ENCODE assay signal across 8 cellular contexts in the genomic region with DNA sequence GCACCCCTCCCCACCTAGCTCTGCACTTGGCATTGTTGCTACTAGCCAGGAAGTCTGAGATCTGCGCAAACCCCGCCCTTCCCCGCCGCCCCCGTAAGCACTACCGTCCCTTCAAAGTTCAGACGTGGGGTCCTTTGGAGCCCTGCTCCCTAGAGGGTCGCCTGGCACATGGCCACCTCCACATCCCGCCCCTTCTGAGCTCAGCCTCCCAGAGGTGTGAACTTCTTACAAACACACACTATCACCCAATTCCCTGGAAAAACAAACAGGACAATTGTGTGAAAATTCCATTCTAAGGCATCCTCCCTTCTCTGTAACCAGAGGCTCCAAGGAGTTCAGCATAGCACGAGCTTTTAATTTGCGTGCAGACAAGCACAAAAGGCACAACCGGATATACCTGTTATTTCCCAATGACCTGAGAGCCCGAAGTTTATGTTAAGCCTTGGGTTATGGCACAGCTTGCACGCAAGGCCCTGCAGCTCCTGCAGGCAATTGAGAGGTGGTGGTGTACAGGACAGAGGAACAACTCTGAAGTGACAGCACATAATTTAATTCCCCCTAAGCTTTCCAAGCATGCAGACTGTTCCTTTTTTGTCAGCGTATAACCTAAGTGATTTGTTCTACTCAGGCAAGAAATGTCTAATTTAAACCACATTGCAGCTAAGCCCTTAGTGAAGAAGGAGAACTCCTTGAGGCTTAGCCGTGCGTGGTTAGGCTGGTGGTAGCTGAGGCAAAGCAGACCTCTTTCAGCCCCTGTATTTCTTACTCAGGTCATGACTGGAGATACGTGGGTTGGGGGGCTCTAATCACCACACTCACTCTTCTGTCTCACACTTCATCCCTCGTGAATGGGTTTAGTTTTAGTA. TPM values are rescaled to one million over a fixed set of nuclear protein-coding genes. Genes with fewer than 3 reads are reported as not detected.
DNase-seq lines count a peak whose midpoint lies in the region; ATAC-seq, FAIRE-seq and TF ChIP-seq lines count a peak whose summit lies in the region.

No MANE protein-coding gene starts in this region.

- CTCF ChIA-PET in WTC11 (lab: Charles Lee) = interaction anchor here (0.7 to 6.1 kb wide), 7 partner anchors 11 to 137 kb away, joined by 3 to 49 read pairs (median 4); a partner anchor contains a TSS

- ATAC-seq in HG02798 (IDR thresholded peaks at IDR 0.05; ENCODE audit: poor library complexity, unreplicated experiment) = peak; percentile 49
- peak; percentile 11; the same call in 1 of the 2 replicates for ATAC-seq in WTC11

- no peaks in the 10 kb centered on the region for H3K36me3 Mint-ChIP-seq in WTC11

- no peak overlapping the region for H3K9ac ChIP-seq in kidney (ENCODE audit: low read length in 2 of 2)

- H3K4me1 Mint-ChIP-seq in WTC11 = peaks cover 86% of the 10 kb centered on the region

- H3K27me3 Mint-ChIP-seq in WTC11 (ENCODE audit: low read depth) = peaks cover 88% of the 10 kb centered on the region

- DNase-seq in EH (ENCODE audit: low read depth) (peak; percentile 19), WTC11 (ENCODE audit: low spot score) (no peak), kidney (no peak), iPS-NIHi7 (ENCODE audit: extremely low spot score) (no peak), NCI-H1105 (lab: John Stamatoyannopoulos, UW) (no peak), substantia nigra (lab: John Stamatoyannopoulos, UW) (no peak), superior temporal gyrus (ENCODE audit: extremely low spot score) (no peak)

- no peak overlapping the region for H3K4me3 ChIP-seq in kidney (ENCODE audit: low read length in 2 of 2)

- no peak overlapping the region for H3K27ac Mint-ChIP-seq in WTC11

- peak overlapping the region; percentile 16 to 64 for H3K27ac ChIP-seq in kidney (ENCODE audit: low read depth in 2 of 2, low read length in 2 of 2)
- no peak overlapping the region for H3K27ac ChIP-seq in substantia nigra (ENCODE audit: low read depth, low read length, poor library complexity, severe bottlenecking)

- peaks cover 16 to 21% of the 10 kb centered on the region in 2 donors for H3K4me1 ChIP-seq in kidney (ENCODE audit: control insufficient read depth in 1 of 2, insufficient read depth in 1 of 2, low read depth in 1 of 2, low read length in 2 of 2)

- H3K4me3 Mint-ChIP-seq in WTC11 = no peak overlapping the region

- H3K9me3 Mint-ChIP-seq in WTC11 = no peaks in the 10 kb centered on the region

- H3K9me3 ChIP-seq in kidney (ENCODE audit: control insufficient read depth in 1 of 2, low read length in 2 of 2) = no peaks in the 10 kb centered on the region

- TF ChIP-seq CTCF in WTC11 (IDR thresholded peaks at IDR 0.05) (no peak), kidney (IDR thresholded peaks at IDR 0.05; ENCODE audit: borderline replicate concordance, extremely low read depth, insufficient read depth) (no peak)

- H3K36me3 ChIP-seq in kidney (ENCODE audit: control insufficient read depth in 1 of 2, insufficient read depth in 2 of 2, low read length in 2 of 2) = no peaks in the 10 kb centered on the region

- no peak for FAIRE-seq in kidney (lab: Jason Lieb, UNC)

- POLR2A ChIA-PET in WTC11 (lab: Charles Lee) = interaction anchor here (0.5 to 1.0 kb wide), 2 partner anchors 10 to 65 kb away, joined by 4 read pairs; no protein-coding TSS in a partner anchor

- intact Hi-C loops in kidney (cut with DNase I) = no loop called here

TF ChIP-seq in WTC11, 78 proteins besides CTCF, POLR2A, EP300 and RAD21 (continues in another document):
- TF ChIP-seq KAT7 (CRISPR knock-in tag; IDR thresholded peaks at IDR 0.05; ENCODE audit: borderline replicate concordance) = no peak
- no peak for TF ChIP-seq GTF2I (CRISPR knock-in tag; conservative IDR thresholded peaks at IDR 0.05)
- TF ChIP-seq NR2C2 (CRISPR knock-in tag; IDR thresholded peaks at IDR 0.05) = no peak
- TF ChIP-seq, protein P1, sequence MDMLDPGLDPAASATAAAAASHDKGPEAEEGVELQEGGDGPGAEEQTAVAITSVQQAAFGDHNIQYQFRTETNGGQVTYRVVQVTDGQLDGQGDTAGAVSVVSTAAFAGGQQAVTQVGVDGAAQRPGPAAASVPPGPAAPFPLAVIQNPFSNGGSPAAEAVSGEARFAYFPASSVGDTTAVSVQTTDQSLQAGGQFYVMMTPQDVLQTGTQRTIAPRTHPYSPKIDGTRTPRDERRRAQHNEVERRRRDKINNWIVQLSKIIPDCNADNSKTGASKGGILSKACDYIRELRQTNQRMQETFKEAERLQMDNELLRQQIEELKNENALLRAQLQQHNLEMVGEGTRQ (CRISPR knock-in tag; IDR thresholded peaks at IDR 0.05) = no peak
- TF ChIP-seq, protein P2, sequence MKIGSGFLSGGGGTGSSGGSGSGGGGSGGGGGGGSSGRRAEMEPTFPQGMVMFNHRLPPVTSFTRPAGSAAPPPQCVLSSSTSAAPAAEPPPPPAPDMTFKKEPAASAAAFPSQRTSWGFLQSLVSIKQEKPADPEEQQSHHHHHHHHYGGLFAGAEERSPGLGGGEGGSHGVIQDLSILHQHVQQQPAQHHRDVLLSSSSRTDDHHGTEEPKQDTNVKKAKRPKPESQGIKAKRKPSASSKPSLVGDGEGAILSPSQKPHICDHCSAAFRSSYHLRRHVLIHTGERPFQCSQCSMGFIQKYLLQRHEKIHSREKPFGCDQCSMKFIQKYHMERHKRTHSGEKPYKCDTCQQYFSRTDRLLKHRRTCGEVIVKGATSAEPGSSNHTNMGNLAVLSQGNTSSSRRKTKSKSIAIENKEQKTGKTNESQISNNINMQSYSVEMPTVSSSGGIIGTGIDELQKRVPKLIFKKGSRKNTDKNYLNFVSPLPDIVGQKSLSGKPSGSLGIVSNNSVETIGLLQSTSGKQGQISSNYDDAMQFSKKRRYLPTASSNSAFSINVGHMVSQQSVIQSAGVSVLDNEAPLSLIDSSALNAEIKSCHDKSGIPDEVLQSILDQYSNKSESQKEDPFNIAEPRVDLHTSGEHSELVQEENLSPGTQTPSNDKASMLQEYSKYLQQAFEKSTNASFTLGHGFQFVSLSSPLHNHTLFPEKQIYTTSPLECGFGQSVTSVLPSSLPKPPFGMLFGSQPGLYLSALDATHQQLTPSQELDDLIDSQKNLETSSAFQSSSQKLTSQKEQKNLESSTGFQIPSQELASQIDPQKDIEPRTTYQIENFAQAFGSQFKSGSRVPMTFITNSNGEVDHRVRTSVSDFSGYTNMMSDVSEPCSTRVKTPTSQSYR (CRISPR knock-in tag; IDR thresholded peaks at IDR 0.05) = no peak
- TF ChIP-seq, protein P3, sequence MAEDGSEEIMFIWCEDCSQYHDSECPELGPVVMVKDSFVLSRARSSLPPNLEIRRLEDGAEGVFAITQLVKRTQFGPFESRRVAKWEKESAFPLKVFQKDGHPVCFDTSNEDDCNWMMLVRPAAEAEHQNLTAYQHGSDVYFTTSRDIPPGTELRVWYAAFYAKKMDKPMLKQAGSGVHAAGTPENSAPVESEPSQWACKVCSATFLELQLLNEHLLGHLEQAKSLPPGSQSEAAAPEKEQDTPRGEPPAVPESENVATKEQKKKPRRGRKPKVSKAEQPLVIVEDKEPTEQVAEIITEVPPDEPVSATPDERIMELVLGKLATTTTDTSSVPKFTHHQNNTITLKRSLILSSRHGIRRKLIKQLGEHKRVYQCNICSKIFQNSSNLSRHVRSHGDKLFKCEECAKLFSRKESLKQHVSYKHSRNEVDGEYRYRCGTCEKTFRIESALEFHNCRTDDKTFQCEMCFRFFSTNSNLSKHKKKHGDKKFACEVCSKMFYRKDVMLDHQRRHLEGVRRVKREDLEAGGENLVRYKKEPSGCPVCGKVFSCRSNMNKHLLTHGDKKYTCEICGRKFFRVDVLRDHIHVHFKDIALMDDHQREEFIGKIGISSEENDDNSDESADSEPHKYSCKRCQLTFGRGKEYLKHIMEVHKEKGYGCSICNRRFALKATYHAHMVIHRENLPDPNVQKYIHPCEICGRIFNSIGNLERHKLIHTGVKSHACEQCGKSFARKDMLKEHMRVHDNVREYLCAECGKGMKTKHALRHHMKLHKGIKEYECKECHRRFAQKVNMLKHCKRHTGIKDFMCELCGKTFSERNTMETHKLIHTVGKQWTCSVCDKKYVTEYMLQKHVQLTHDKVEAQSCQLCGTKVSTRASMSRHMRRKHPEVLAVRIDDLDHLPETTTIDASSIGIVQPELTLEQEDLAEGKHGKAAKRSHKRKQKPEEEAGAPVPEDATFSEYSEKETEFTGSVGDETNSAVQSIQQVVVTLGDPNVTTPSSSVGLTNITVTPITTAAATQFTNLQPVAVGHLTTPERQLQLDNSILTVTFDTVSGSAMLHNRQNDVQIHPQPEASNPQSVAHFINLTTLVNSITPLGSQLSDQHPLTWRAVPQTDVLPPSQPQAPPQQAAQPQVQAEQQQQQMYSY (CRISPR knock-in tag; IDR thresholded peaks at IDR 0.05) = no peak
- TF ChIP-seq ZNF219 (CRISPR knock-in tag; IDR thresholded peaks at IDR 0.05; ENCODE audit: borderline replicate concordance) = no peak
- TF ChIP-seq, protein P4, sequence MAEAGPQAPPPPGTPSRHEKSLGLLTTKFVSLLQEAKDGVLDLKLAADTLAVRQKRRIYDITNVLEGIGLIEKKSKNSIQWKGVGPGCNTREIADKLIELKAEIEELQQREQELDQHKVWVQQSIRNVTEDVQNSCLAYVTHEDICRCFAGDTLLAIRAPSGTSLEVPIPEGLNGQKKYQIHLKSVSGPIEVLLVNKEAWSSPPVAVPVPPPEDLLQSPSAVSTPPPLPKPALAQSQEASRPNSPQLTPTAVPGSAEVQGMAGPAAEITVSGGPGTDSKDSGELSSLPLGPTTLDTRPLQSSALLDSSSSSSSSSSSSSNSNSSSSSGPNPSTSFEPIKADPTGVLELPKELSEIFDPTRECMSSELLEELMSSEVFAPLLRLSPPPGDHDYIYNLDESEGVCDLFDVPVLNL (CRISPR knock-in tag; IDR thresholded peaks at IDR 0.05; ENCODE audit: borderline replicate concordance, low read depth) = no peak
- TF ChIP-seq, protein P5, sequence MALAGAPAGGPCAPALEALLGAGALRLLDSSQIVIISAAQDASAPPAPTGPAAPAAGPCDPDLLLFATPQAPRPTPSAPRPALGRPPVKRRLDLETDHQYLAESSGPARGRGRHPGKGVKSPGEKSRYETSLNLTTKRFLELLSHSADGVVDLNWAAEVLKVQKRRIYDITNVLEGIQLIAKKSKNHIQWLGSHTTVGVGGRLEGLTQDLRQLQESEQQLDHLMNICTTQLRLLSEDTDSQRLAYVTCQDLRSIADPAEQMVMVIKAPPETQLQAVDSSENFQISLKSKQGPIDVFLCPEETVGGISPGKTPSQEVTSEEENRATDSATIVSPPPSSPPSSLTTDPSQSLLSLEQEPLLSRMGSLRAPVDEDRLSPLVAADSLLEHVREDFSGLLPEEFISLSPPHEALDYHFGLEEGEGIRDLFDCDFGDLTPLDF (CRISPR knock-in tag; IDR thresholded peaks at IDR 0.05) = no peak
- no peak for TF ChIP-seq TEAD1 (CRISPR knock-in tag; IDR thresholded peaks at IDR 0.05)
- TF ChIP-seq JUN (CRISPR knock-in tag; IDR thresholded peaks at IDR 0.05) = no peak
- TF ChIP-seq ZNF263 (CRISPR knock-in tag; IDR thresholded peaks at IDR 0.05; ENCODE audit: low read depth) = no peak
- no peak for TF ChIP-seq TEAD4 (CRISPR knock-in tag; IDR thresholded peaks at IDR 0.05)
- no peak for TF ChIP-seq MXD4 (CRISPR knock-in tag; IDR thresholded peaks at IDR 0.05; ENCODE audit: borderline replicate concordance)
- TF ChIP-seq ETV6 (CRISPR knock-in tag; IDR thresholded peaks at IDR 0.05) = no peak

RNA-seq across cellular contexts. Expression of a gene that starts 20.3 kb away (rescaled TPM):
- total RNA-seq in WTC11 (2021) (2.9 to 4.2 TPM (median 4.1 TPM) in 3 replicates), kidney (79.2 TPM)
- polyA plus RNA-seq in kidney (ENCODE audit: insufficient read depth, low read depth, low replicate concordance) = 7.7 TPM

Comparison
In these comparisons a context has a peak if more than half of its experiments do, and no peak if none do; other contexts are left out.
1. RNA of a gene that starts 20.3 kb away (total RNA-seq): 79.2 TPM in kidney (single experiment); 2.9 to 4.2 TPM in WTC11; every median in the first group is over 10 times any median in the second.